10 cellular contexts compared by ENCODE assay signal in genomic region chr1:43274125-43274803, GRCh38. TPM values are rescaled to one million over a fixed set of nuclear protein-coding genes. Genes with fewer than 3 reads are reported as not detected.
DNase-seq lines count a peak whose midpoint lies in the region; ATAC-seq, FAIRE-seq and TF ChIP-seq lines count a peak whose summit lies in the region.
"Had no signal": no experiment of that assay in that cellular context is flagged by ENCODE, and none has a peak within 500 bp of the region (broad histone marks: within the 10 kb centered on the region; RNA-seq: fewer than 3 reads in every experiment).

No MANE protein-coding gene starts in this region.

- CTCF ChIA-PET in RWPE1 (lab: Yijun Ruan, JAX): no interaction called here

- no peaks in the 10 kb centered on the region for H3K27me3 ChIP-seq in bronchial epithelial cell (ENCODE audit: control insufficient read depth, insufficient read depth, low read length)

- no peak overlapping the region for H3K4me3 ChIP-seq in bronchial epithelial cell (ENCODE audit: low read depth, low read length)
- no peak overlapping the region for H3K4me3 ChIP-seq in mucosa of descending colon

- intact Hi-C loops in mucosa of descending colon (cut with DNase I, micrococcal nuclease): no loop called here

- POLR2A ChIA-PET in RWPE1 (lab: Yijun Ruan, JAX; ENCODE audit: low non-redundant PET): no interaction called here

- ATAC-seq in mucosa of descending colon (peak; percentile 8), HG03521 (IDR thresholded peaks at IDR 0.05; ENCODE audit: unreplicated experiment) (no peak), GM19455 (IDR thresholded peaks at IDR 0.05; ENCODE audit: unreplicated experiment) (no peak), GM18861 (IDR thresholded peaks at IDR 0.05; ENCODE audit: unreplicated experiment) (no peak)

- peak; percentile 54 for DNase-seq in activated CD4-positive, alpha-beta T cell treated with anti-CD3 and anti-CD28 coated beads for 48 hours
- DNase-seq in activated CD4-positive, alpha-beta T cell treated with anti-CD3 and anti-CD28 coated beads, Interleukin-2, amount 50 U/mL, for 4 hours: no peak
- DNase-seq in RWPE1 (ENCODE audit: low spot score): peak; percentile 34
- peak; percentile 89 for DNase-seq in bronchial epithelial cell (ENCODE audit: low read depth)
- DNase-seq in mucosa of descending colon: peak in 1 of 3 donors; percentile 46

- H3K9me3 ChIP-seq in mucosa of descending colon: no peaks in the 10 kb centered on the region

- peak overlapping the region; percentile 57 for H3K27ac ChIP-seq in RWPE1
- H3K27ac ChIP-seq: parathyroid adenoma had no signal

- TF ChIP-seq CTCF in RWPE1 (conservative IDR thresholded peaks at IDR 0.05; ENCODE audit: low read depth) (no peak), bronchial epithelial cell (IDR thresholded peaks at IDR 0.05; ENCODE audit: insufficient read depth, low read length, severe bottlenecking) (no peak), mucosa of descending colon (IDR thresholded peaks at IDR 0.05) (no peak)

- H3K36me3 ChIP-seq in bronchial epithelial cell (ENCODE audit: control insufficient read depth, insufficient read depth, low read length) (no peaks in the 10 kb centered on the region), mucosa of descending colon (ENCODE audit: low read depth) (no peaks in the 10 kb centered on the region)

- FAIRE-seq in bronchial epithelial cell (lab: Jason Lieb, UNC): no peak
- FAIRE-seq: G401.6 had no signal

- peaks cover 10% of the 10 kb centered on the region for H3K4me1 ChIP-seq in mucosa of descending colon (ENCODE audit: low read depth)

RNA-seq across cellular contexts. Expression of gene TMEM125, which starts 4.5 kb away (rescaled TPM):
- total RNA-seq in bronchial epithelial cell (9.5 and 23.9 TPM in 2 replicates), mucosa of descending colon (10 to 100 TPM; 31.9 to 71.6 (median 40.6) TPM)

RNA-seq across cellular contexts. Expression of gene C1orf210, which starts 11.1 kb away (rescaled TPM):
- 3.4 and 11.4 TPM in 2 replicates for total RNA-seq in bronchial epithelial cell
- total RNA-seq in mucosa of descending colon: 100 to 1,000 TPM in 1 of 3 donors, 10 to 100 TPM in 2; 33.1 to 102 (median 63.3) TPM

RNA-seq across cellular contexts. Expression of gene TIE1, which starts 26.5 kb away (rescaled TPM):
- 0.53 TPM in 1 of 2 replicates, not detected in the other for total RNA-seq in bronchial epithelial cell
- 10 to 100 TPM in 1 of 3 donors, 1 to 10 TPM in 2; 8.0 to 18.6 (median 8.1) TPM for total RNA-seq in mucosa of descending colon

Comparison
In these comparisons a context has a peak if more than half of its experiments do, and no peak if none do; other contexts are left out.
1. DNase-seq: peak in activated CD4-positive, alpha-beta T cell treated with anti-CD3 and anti-CD28 coated beads for 48 hours (single experiment), RWPE1 (single experiment) and bronchial epithelial cell (single experiment); none in activated CD4-positive, alpha-beta T cell treated with anti-CD3 and anti-CD28 coated beads, Interleukin-2, amount 50 U/mL, for 4 hours (0 of 2).